In the genomic region with DNA sequence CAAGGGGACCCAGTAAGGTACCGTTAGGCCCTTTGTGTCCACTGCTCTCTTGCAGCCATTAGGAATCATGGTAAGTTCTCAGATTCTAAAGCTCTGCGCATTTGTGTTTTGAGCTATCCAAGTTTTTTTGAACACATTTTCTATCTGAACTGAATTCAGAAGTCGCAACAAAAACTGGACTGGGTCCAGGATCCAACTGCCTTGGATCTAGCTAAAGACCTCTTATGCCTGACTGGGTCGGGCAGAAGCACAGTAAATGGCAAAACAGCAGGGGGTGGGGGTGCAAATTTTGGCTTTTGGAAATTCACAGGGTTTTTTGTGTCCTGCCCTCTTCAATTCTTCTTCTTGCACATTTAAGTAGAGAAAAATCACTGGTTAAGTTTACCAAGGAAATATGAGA, we compare ENCODE assay signal across 25 cellular contexts.
"Had no signal": no experiment of that assay in that cellular context is flagged by ENCODE, and none has a peak within 500 bp of the region (broad histone marks: within the 10 kb centered on the region; RNA-seq: fewer than 3 reads in every experiment).

No MANE protein-coding gene starts in this region.

- ATAC-seq: activated CD4-positive, alpha-beta T cell treated with anti-CD3 and anti-CD28 coated beads for 36 hours; activated naive CD4-positive, alpha-beta T cell treated with anti-CD3 and anti-CD28 coated beads, Interleukin-2, amount 50 U/mL, for 72 hours; activated T-cell treated with anti-CD3 and anti-CD28 coated beads, Interleukin-2, amount 50 U/mL, for 72 hours; left lung; lower lobe of right lung; mucosa of descending colon; stimulated activated memory B cell treated with anti-CD40 and anti-IgM and Interleukin-4, amounts not matched to agents 10 μg/mL and 1 μg/mL and 100 μg/mL, for 72 hours had no signal

- H3K4me3 ChIP-seq: adrenal gland, esophagus squamous epithelium, left lung, lower lobe of right lung, mucosa of descending colon, sigmoid colon, stomach, tibial nerve had no signal

- DNase-seq: activated CD4-positive, alpha-beta T cell treated with anti-CD3 and anti-CD28 coated beads for 36 hours; activated CD4-positive, alpha-beta T cell treated with anti-CD3 and anti-CD28 coated beads, Interleukin-2, amount 50 U/mL, for 4 hours; activated CD4-positive, CD25-positive, alpha-beta regulatory T cell; activated naive CD4-positive, alpha-beta T cell; activated T-cell treated with anti-CD3 and anti-CD28 coated beads for 4 hours; activated T-cell treated with anti-CD3 and anti-CD28 coated beads, Interleukin-2, amount 50 U/mL, for 72 hours; aorta; brain microvascular endothelial cell; effector CD8-positive, alpha-beta T cell; esophagus squamous epithelium; foreskin melanocyte; kidney glomerular epithelial cell; left lung; lower lobe of right lung; mesendoderm; mucosa of descending colon; retina; sigmoid colon; small intestine; stimulated activated CD4-positive, alpha-beta T cell treated with anti-CD3 and anti-CD28 coated beads, Interleukin-4, amount 100 ng/mL, for 24 hours; stomach had no signal
